Comparison of ENCODE assay signal across 1 cellular context in genomic region chr1:233544304-233544703, GRCh38.
TF ChIP-seq lines count a peak whose summit lies in the region.

No MANE protein-coding gene starts in this region.

TF ChIP-seq in GM12878, 131 proteins besides CTCF, POLR2A, EP300 and RAD21 (continued from another document):
- TF ChIP-seq MTA3 (IDR thresholded peaks at IDR 0.05; ENCODE audit: borderline replicate concordance, low read length) = no peak
- TF ChIP-seq ZNF274 (IDR thresholded peaks at IDR 0.05; ENCODE audit: insufficient read depth, insufficient read length) = no peak
- no peak for TF ChIP-seq JUNB (IDR thresholded peaks at IDR 0.05)
TF ChIP-seq in GM12878: peak in this region for 0.
